5 cellular contexts compared by ENCODE assay signal in genomic region chr5:152853361-152853760, GRCh38.
"Had no signal": no experiment of that assay in that cellular context is flagged by ENCODE, and none has a peak within 500 bp of the region (broad histone marks: within the 10 kb centered on the region; RNA-seq: fewer than 3 reads in every experiment).

No MANE protein-coding gene starts in this region.

- H3K4me3 ChIP-seq: GM23248, K562 had no signal

- ATAC-seq: K562 had no signal

- H3K4me3 Mint-ChIP-seq: H9 had no signal

- DNase-seq: GM23248, H9, HCEC 1CT, IMR-90 had no signal
